Comparison of ENCODE assay signal across 10 cellular contexts in genomic region chr1:74811421-74812179, GRCh38.
A peak's percentile ranks its signal among the peaks of the same experiment; 100 is the strongest.
DNase-seq lines count a peak whose midpoint lies in the region; ATAC-seq and TF ChIP-seq lines count a peak whose summit lies in the region.
"Had no signal": no experiment of that assay in that cellular context is flagged by ENCODE, and none has a peak within 500 bp of the region (broad histone marks: within the 10 kb centered on the region; RNA-seq: fewer than 3 reads in every experiment).

No MANE protein-coding gene starts in this region.

- H4K20me1 ChIP-seq in hepatocyte (ENCODE audit: insufficient read depth, poor library complexity, severe bottlenecking): no peaks in the 10 kb centered on the region

- no peaks in the 10 kb centered on the region for H3K36me3 ChIP-seq in hepatocyte (replicated peaks; ENCODE audit: insufficient read depth, low read depth)
- no peaks in the 10 kb centered on the region for H3K36me3 ChIP-seq in ovary
- H3K36me3 ChIP-seq: HAP-1 had no signal

- H3K4me1 ChIP-seq in hepatocyte (ENCODE audit: insufficient read depth): no peaks in the 10 kb centered on the region
- H3K4me1 ChIP-seq in ovary (ENCODE audit: insufficient read depth): no peaks in the 10 kb centered on the region
- no peaks in the 10 kb centered on the region for H3K4me1 ChIP-seq in right cardiac atrium (ENCODE audit: control insufficient read depth, insufficient read depth, low read length)
- H3K4me1 ChIP-seq: HAP-1 had no signal

- H3K9me3 ChIP-seq in hepatocyte (ENCODE audit: low read depth) (no peaks in the 10 kb centered on the region), ovary (no peaks in the 10 kb centered on the region), right cardiac atrium (ENCODE audit: control insufficient read depth, low read length) (no peaks in the 10 kb centered on the region)
- H3K9me3 ChIP-seq: HAP-1 had no signal

- intact Hi-C loops in ovary (cut with DNase I): no loop called here
- intact Hi-C loops in right cardiac atrium (cut with DNase I): no loop called here

- H3K27ac ChIP-seq in hepatocyte (no peak overlapping the region), ovary (no peak overlapping the region), right cardiac atrium (ENCODE audit: low read length) (no peak overlapping the region)

- H3K79me2 ChIP-seq in hepatocyte: no peaks in the 10 kb centered on the region

- 54% methylated on average over 9 of the region's 9 CpGs for WGBS in hepatocyte (ENCODE audit: low lambda C conversion rate, missing lambda C conversion rate)
- 36 to 54% (median 40%) methylated on average over 9 of the region's 9 CpGs for WGBS in ovary, 3 donors
- WGBS in right cardiac atrium: 53% methylated on average over 9 of the region's 9 CpGs

- peak overlapping the region; percentile 11 for H3K4me2 ChIP-seq in hepatocyte

- H2AFZ ChIP-seq in hepatocyte: no peak overlapping the region

- no peak for TF ChIP-seq POLR2A in ovary (IDR thresholded peaks at IDR 0.05)

- H3K9me2 ChIP-seq in hepatocyte (replicated peaks; ENCODE audit: insufficient read depth): no peaks in the 10 kb centered on the region

- TF ChIP-seq CTCF in hepatocyte (IDR thresholded peaks at IDR 0.05; ENCODE audit: poor library complexity) (no peak), ovary (IDR thresholded peaks at IDR 0.05) (no peak)

- DNase-seq in M059J (ENCODE audit: low read depth): peak; percentile 11
- DNase-seq in hepatocyte (ENCODE audit: low spot score): peak; percentile 19
- no peak for DNase-seq in stimulated activated CD4-positive, alpha-beta T cell treated with anti-CD3 and anti-CD28 coated beads, Interleukin-4, amount 100 ng/mL, for 1 hour
- no peak for DNase-seq in ovary
- DNase-seq in right cardiac atrium: no peak
- DNase-seq: activated T-cell treated with anti-CD3 and anti-CD28 coated beads, Interleukin-2, amount 50 U/mL, for 48 hours; OCI-M1 had no signal

- H3K27me3 ChIP-seq in hepatocyte (no peaks in the 10 kb centered on the region), ovary (no peaks in the 10 kb centered on the region), right cardiac atrium (ENCODE audit: control insufficient read depth, insufficient read depth) (no peaks in the 10 kb centered on the region)

- peak; percentile 62 for ATAC-seq in GM19023 (IDR thresholded peaks at IDR 0.05; ENCODE audit: unreplicated experiment)
- peak; percentile 70 for ATAC-seq in HG02588 (IDR thresholded peaks at IDR 0.05; ENCODE audit: unreplicated experiment)
- ATAC-seq in right cardiac atrium: no peak

- TF ChIP-seq EP300 in ovary (IDR thresholded peaks at IDR 0.05): no peak

- no peak overlapping the region for H3K4me3 ChIP-seq in hepatocyte
- H3K4me3 ChIP-seq in ovary: no peak overlapping the region
- no peak overlapping the region for H3K4me3 ChIP-seq in right cardiac atrium (ENCODE audit: low read length)
- H3K4me3 ChIP-seq: HAP-1 had no signal

Comparison
In these comparisons a context has a peak if more than half of its experiments do, and no peak if none do; other contexts are left out.
1. ATAC-seq: peak in GM19023 (single experiment) and HG02588 (single experiment); none in right cardiac atrium (0 of 2).
2. DNase-seq: peak in M059J (single experiment) and hepatocyte (single experiment); none in stimulated activated CD4-positive, alpha-beta T cell treated with anti-CD3 and anti-CD28 coated beads, Interleukin-4, amount 100 ng/mL, for 1 hour (single experiment), ovary (0 of 5) and right cardiac atrium (0 of 3).